18 cellular contexts compared by ENCODE assay signal in the genomic region with DNA sequence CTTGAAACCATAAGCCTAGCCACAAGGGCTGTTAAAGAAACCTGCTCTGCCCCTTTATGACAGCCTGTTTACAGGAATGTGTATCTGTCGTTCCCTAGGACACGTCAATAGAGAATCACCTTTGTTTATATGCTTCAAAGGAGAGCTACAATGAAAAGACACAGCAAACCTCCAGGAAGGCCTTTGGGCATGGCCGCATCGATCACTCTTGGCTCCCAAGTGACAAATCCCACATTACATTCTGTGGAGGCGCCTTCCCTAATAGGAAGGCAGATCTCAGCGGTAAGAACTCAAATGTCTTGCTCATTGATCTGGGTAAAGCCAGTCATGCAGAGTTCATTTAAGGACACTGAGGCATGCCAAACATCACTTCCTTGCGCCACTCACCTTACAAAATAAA. TPM values are rescaled to one million over a fixed set of nuclear protein-coding genes. Genes with fewer than 3 reads are reported as not detected.
"Had no signal": no experiment of that assay in that cellular context is flagged by ENCODE, and none has a peak within 500 bp of the region (broad histone marks: within the 10 kb centered on the region; RNA-seq: fewer than 3 reads in every experiment).

No MANE protein-coding gene starts in this region.

- H3K9me3 Mint-ChIP-seq: activated CD4-positive, alpha-beta memory T cell treated with anti-CD3 and anti-CD28 coated beads for 36 hours; activated naive CD8-positive, alpha-beta T cell treated with anti-CD3 and anti-CD28 coated beads, Interleukin-2, amount 10 ng/mL, durations not matched to agents 7 days and 5 days; activated T-cell treated with anti-CD3 and anti-CD28 coated beads, Interleukin-2, amount 50 U/mL, for 72 hours; memory B cell; neural crest cell; stimulated activated naive CD8-positive, alpha-beta T cell treated with anti-CD3 and anti-CD28 coated beads, Interleukin-15, amount 100 ng/mL, for 72 hours; T-helper 2 cell treated with Interferon-gamma antibody and Interleukin-4, amounts not matched to agents 5 μg/mL and 100 μg/mL, for 36 hours had no signal

- H3K27ac ChIP-seq: dorsolateral prefrontal cortex, heart right ventricle, left lung, pancreas, testis had no signal

- H3K4me3 ChIP-seq: dorsolateral prefrontal cortex, heart right ventricle, left lung, pancreas, testis had no signal

- H3K27me3 ChIP-seq: left lung, pancreas, testis had no signal

- H3K36me3 ChIP-seq: heart right ventricle, left lung, pancreas had no signal

- H3K4me1 Mint-ChIP-seq: memory B cell; stimulated activated naive CD8-positive, alpha-beta T cell treated with anti-CD3 and anti-CD28 coated beads, Interleukin-15, amount 100 ng/mL, for 72 hours had no signal

- DNase-seq: activated CD4-positive, alpha-beta memory T cell treated with anti-CD3 and anti-CD28 coated beads for 36 hours; activated CD4-positive, CD25-positive, alpha-beta regulatory T cell treated with anti-CD3 and anti-CD28 coated beads, Interleukin-2, amount 50 U/mL, for 72 hours; activated gamma-delta T cell treated with Interleukin-2 at 50 U/mL for 16 hours; activated naive CD8-positive, alpha-beta T cell treated with anti-CD3 and anti-CD28 coated beads, Interleukin-2, amount 10 ng/mL, durations not matched to agents 7 days and 5 days; activated T-cell treated with anti-CD3 and anti-CD28 coated beads, Interleukin-2, amount 50 U/mL, for 72 hours; anterior cingulate cortex; dorsolateral prefrontal cortex; heart right ventricle; left lung; pancreas; stimulated activated CD4-positive, alpha-beta T cell treated with anti-CD3 and anti-CD28 coated beads, Interleukin-4, amount 100 ng/mL, for 1 hour; stimulated activated naive CD8-positive, alpha-beta T cell treated with anti-CD3 and anti-CD28 coated beads, Interleukin-15, amount 100 ng/mL, for 72 hours; testis had no signal

- H3K4me1 ChIP-seq: heart right ventricle, left lung, pancreas, testis had no signal

- ATAC-seq: activated T-cell treated with anti-CD3 and anti-CD28 coated beads, Interleukin-2, amount 50 U/mL, for 72 hours; heart right ventricle; left lung; pancreas; stimulated activated naive CD8-positive, alpha-beta T cell treated with anti-CD3 and anti-CD28 coated beads, Interleukin-15, amount 100 ng/mL, for 72 hours had no signal

- H3K4me3 Mint-ChIP-seq: activated CD4-positive, alpha-beta memory T cell treated with anti-CD3 and anti-CD28 coated beads for 36 hours; activated naive CD8-positive, alpha-beta T cell treated with anti-CD3 and anti-CD28 coated beads, Interleukin-2, amount 10 ng/mL, durations not matched to agents 7 days and 5 days; activated T-cell treated with anti-CD3 and anti-CD28 coated beads, Interleukin-2, amount 50 U/mL, for 72 hours; memory B cell; neural crest cell; stimulated activated naive CD8-positive, alpha-beta T cell treated with anti-CD3 and anti-CD28 coated beads, Interleukin-15, amount 100 ng/mL, for 72 hours; T-helper 2 cell treated with Interferon-gamma antibody and Interleukin-4, amounts not matched to agents 5 μg/mL and 100 μg/mL, for 36 hours had no signal

- H3K36me3 Mint-ChIP-seq: activated CD4-positive, alpha-beta memory T cell treated with anti-CD3 and anti-CD28 coated beads for 36 hours; activated naive CD8-positive, alpha-beta T cell treated with anti-CD3 and anti-CD28 coated beads, Interleukin-2, amount 10 ng/mL, durations not matched to agents 7 days and 5 days; memory B cell had no signal

- H3K27ac Mint-ChIP-seq: activated CD4-positive, alpha-beta memory T cell treated with anti-CD3 and anti-CD28 coated beads for 36 hours; activated naive CD8-positive, alpha-beta T cell treated with anti-CD3 and anti-CD28 coated beads, Interleukin-2, amount 10 ng/mL, durations not matched to agents 7 days and 5 days; activated T-cell treated with anti-CD3 and anti-CD28 coated beads, Interleukin-2, amount 50 U/mL, for 72 hours; memory B cell; T-helper 2 cell treated with Interferon-gamma antibody and Interleukin-4, amounts not matched to agents 5 μg/mL and 100 μg/mL, for 36 hours had no signal

- H3K9me3 ChIP-seq: heart right ventricle, left lung, pancreas, testis had no signal

RNA-seq across cellular contexts. Expression of gene KIAA2012, which starts 26.5 kb away (rescaled TPM):
- total RNA-seq: activated CD4-positive, alpha-beta memory T cell treated with anti-CD3 and anti-CD28 coated beads for 36 hours; activated naive CD8-positive, alpha-beta T cell treated with anti-CD3 and anti-CD28 coated beads, Interleukin-2, amount 10 ng/mL, durations not matched to agents 7 days and 5 days; activated T-cell treated with anti-CD3 and anti-CD28 coated beads, Interleukin-2, amount 50 U/mL, for 72 hours; bronchial epithelial cell; chondrocyte; heart right ventricle; pancreas had no signal
